In genomic region chr17:14203392-14203791, GRCh38 we compare ENCODE assay signal across 12 cellular contexts. TPM values are rescaled to one million over a fixed set of nuclear protein-coding genes. Genes with fewer than 3 reads are reported as not detected.
A peak's percentile ranks its signal among the peaks of the same experiment; 100 is the strongest.
DNase-seq lines count a peak whose midpoint lies in the region; ATAC-seq and TF ChIP-seq lines count a peak whose summit lies in the region.
"Had no signal": no experiment of that assay in that cellular context is flagged by ENCODE, and none has a peak within 500 bp of the region (broad histone marks: within the 10 kb centered on the region; RNA-seq: fewer than 3 reads in every experiment).

No MANE protein-coding gene starts in this region.

- no peaks in the 10 kb centered on the region for H3K79me2 ChIP-seq in neural cell (replicated peaks; ENCODE audit: insufficient read depth, low read length)

- in situ Hi-C loops in astrocyte of the cerebellum (cut with HindIII; ENCODE audit: low sequenced_read_pairs): no loop called here

- TF ChIP-seq EP300 in neural cell (conservative IDR thresholded peaks at IDR 0.05; ENCODE audit: poor library complexity, severe bottlenecking): no peak

- H3K4me3 ChIP-seq in astrocyte of the cerebellum (ENCODE audit: low read depth, low read length): no peak overlapping the region
- no peak overlapping the region for H3K4me3 ChIP-seq in neural cell (ENCODE audit: low read length)

- H3K27me3 ChIP-seq in neural cell (ENCODE audit: insufficient read depth, low read depth, low read length): no peaks in the 10 kb centered on the region

- TF ChIP-seq CTCF in astrocyte of the cerebellum (IDR thresholded peaks at IDR 0.05; ENCODE audit: low read depth, low read length, missing control alignments): peak; percentile 46
- peak; percentile 45 for TF ChIP-seq CTCF in neural cell (IDR thresholded peaks at IDR 0.05; ENCODE audit: poor library complexity, severe bottlenecking)

- H3F3A ChIP-seq in neural cell (ENCODE audit: insufficient read depth, low read length, poor library complexity, severe bottlenecking): no peaks in the 10 kb centered on the region

- TF ChIP-seq RAD21 in neural cell (conservative IDR thresholded peaks at IDR 0.05): peak; percentile 25

- H3K9me3 ChIP-seq in neural cell (ENCODE audit: low read length): no peaks in the 10 kb centered on the region

- no peak overlapping the region for H3K4me2 ChIP-seq in neural cell (ENCODE audit: low read length)

- H3K9me2 ChIP-seq in neural cell (ENCODE audit: insufficient read depth, low read length): no peaks in the 10 kb centered on the region

- no peak overlapping the region for H3K27ac ChIP-seq in neural cell (ENCODE audit: low read length)

- H4K20me1 ChIP-seq in neural cell (ENCODE audit: insufficient read depth): no peaks in the 10 kb centered on the region

- H3K36me3 ChIP-seq in neural cell (ENCODE audit: insufficient read depth, low read length): no peaks in the 10 kb centered on the region

- H2AFZ ChIP-seq in neural cell (ENCODE audit: low read depth, low read length): no peak overlapping the region

- ATAC-seq in HG02763 (IDR thresholded peaks at IDR 0.05; ENCODE audit: unreplicated experiment) (no peak), GM19351 (IDR thresholded peaks at IDR 0.05; ENCODE audit: unreplicated experiment) (no peak)

- DNase-seq in NCI-H82 (lab: John Stamatoyannopoulos, UW) (peak; percentile 14), NCI-H82 treated with DMSO at 0.1 percent for 48 hours (lab: John Stamatoyannopoulos, UW; ENCODE audit: unreplicated experiment) (no peak), OCI-M1 (lab: John Stamatoyannopoulos, UW) (peak; percentile 84), astrocyte of the cerebellum (ENCODE audit: low read depth) (no peak), NCI-H526 (lab: John Stamatoyannopoulos, UW) (no peak)
- DNase-seq: 8988T, glutamatergic neuron, RPMI8226 had no signal

- H3K9ac ChIP-seq in neural cell (ENCODE audit: low read length): no peak overlapping the region

TF ChIP-seq in neural cell, 6 proteins besides CTCF, POLR2A, EP300 and RAD21:
- TF ChIP-seq REST (IDR thresholded peaks at IDR 0.05; ENCODE audit: borderline replicate concordance): no peak
- no peak for TF ChIP-seq MXI1 (conservative IDR thresholded peaks at IDR 0.05; ENCODE audit: poor library complexity, severe bottlenecking)
- no peak for TF ChIP-seq POLR2AphosphoS5 (IDR thresholded peaks at IDR 0.05)
- no peak for TF ChIP-seq SMC3 (conservative IDR thresholded peaks at IDR 0.05; ENCODE audit: poor library complexity)
- no peak for TF ChIP-seq EZH2 (IDR thresholded peaks at IDR 0.05; ENCODE audit: borderline replicate concordance, insufficient read depth, low read length, poor library complexity, severe bottlenecking)
- TF ChIP-seq TAF1 (IDR thresholded peaks at IDR 0.05; ENCODE audit: low read depth): no peak
TF ChIP-seq in neural cell: peak in this region for 0.

RNA-seq across cellular contexts. Expression of gene CDRT15, which starts 33.3 kb away (rescaled TPM):
- polyA plus RNA-seq in neural cell: not detected in 2 replicates
- not detected in 2 replicates for polyA minus RNA-seq in neural cell
- polyA plus RNA-seq: IgD-negative memory B cell had no signal

Comparison
In these comparisons a context has a peak if more than half of its experiments do, and no peak if none do; other contexts are left out.
1. DNase-seq: peak in NCI-H82 (single experiment) and OCI-M1 (single experiment); none in NCI-H82 treated with DMSO at 0.1 percent for 48 hours (single experiment), astrocyte of the cerebellum (single experiment) and NCI-H526 (0 of 2).